8 cellular contexts compared by ENCODE assay signal in genomic region chr17:15171433-15172047, GRCh38.
DNase-seq lines count a peak whose midpoint lies in the region; ATAC-seq and TF ChIP-seq lines count a peak whose summit lies in the region.

No MANE protein-coding gene starts in this region.

- no peaks in the 10 kb centered on the region for H3K27me3 ChIP-seq in foreskin keratinocyte
- H3K27me3 ChIP-seq in neuronal stem cell (ENCODE audit: control insufficient read depth in 3 of 3, insufficient read depth in 3 of 3, low read depth in 1 of 3, low read length in 3 of 3), result no peaks in the 10 kb centered on the region

- H3K14ac ChIP-seq in neuronal stem cell (ENCODE audit: low read length), result no peak overlapping the region

- no peak overlapping the region for H3K18ac ChIP-seq in neuronal stem cell (ENCODE audit: low read length)

- CTCF ChIA-PET in activated CD8-positive, alpha-beta T cell treated with anti-CD3 and anti-CD28 coated beads, Interleukin-2, amount 10 ng/mL, durations not matched to agents 7 days and 5 days (lab: Charles Lee), result interaction anchor here (0.7 to 1.9 kb wide), 2 partner anchors 8 to 16 kb away, joined by 3 to 4 read pairs; no protein-coding TSS in a partner anchor

- no peak overlapping the region for H3K27ac Mint-ChIP-seq in activated CD8-positive, alpha-beta T cell treated with anti-CD3 and anti-CD28 coated beads, Interleukin-2, amount 10 ng/mL, durations not matched to agents 7 days and 5 days

- H3K4me1 ChIP-seq in foreskin keratinocyte (no peaks in the 10 kb centered on the region), neuronal stem cell (ENCODE audit: control insufficient read depth in 2 of 2, insufficient read depth in 1 of 2, low read depth in 1 of 2, low read length in 2 of 2) (no peaks in the 10 kb centered on the region)

- H3K4me3 ChIP-seq in neuronal stem cell (ENCODE audit: low read length in 2 of 2), result no peak overlapping the region

- no peak overlapping the region for H3K4me2 ChIP-seq in neuronal stem cell (ENCODE audit: insufficient read depth, low read length, poor library complexity, severe bottlenecking)

- no peaks in the 10 kb centered on the region for H3K9me3 Mint-ChIP-seq in activated CD8-positive, alpha-beta T cell treated with anti-CD3 and anti-CD28 coated beads, Interleukin-2, amount 10 ng/mL, durations not matched to agents 7 days and 5 days (ENCODE audit: insufficient read depth)

- H3K27me3 Mint-ChIP-seq in activated CD8-positive, alpha-beta T cell treated with anti-CD3 and anti-CD28 coated beads, Interleukin-2, amount 10 ng/mL, durations not matched to agents 7 days and 5 days (ENCODE audit: low read depth), result no peaks in the 10 kb centered on the region

- H3K4me1 Mint-ChIP-seq in activated CD8-positive, alpha-beta T cell treated with anti-CD3 and anti-CD28 coated beads, Interleukin-2, amount 10 ng/mL, durations not matched to agents 7 days and 5 days (ENCODE audit: low read depth), result no peaks in the 10 kb centered on the region

- no peak overlapping the region for H3K4me3 Mint-ChIP-seq in activated CD8-positive, alpha-beta T cell treated with anti-CD3 and anti-CD28 coated beads, Interleukin-2, amount 10 ng/mL, durations not matched to agents 7 days and 5 days

- peak; percentile 74 for DNase-seq in AG08396 (ENCODE audit: low spot score)
- DNase-seq in activated CD8-positive, alpha-beta T cell treated with anti-CD3 and anti-CD28 coated beads, Interleukin-2, amount 10 ng/mL, durations not matched to agents 7 days and 5 days, result peak; percentile 34
- DNase-seq in foreskin keratinocyte, result peak in 1 of 2 donors; percentile 46
- DNase-seq in neuronal stem cell (ENCODE audit: low spot score), result peak; percentile 54
- no peak for DNase-seq in cerebellar nuclear complex (lab: John Stamatoyannopoulos, UW)

- no peak overlapping the region for H3K4ac ChIP-seq in neuronal stem cell (ENCODE audit: low read length)

- H2AK5ac ChIP-seq in neuronal stem cell (ENCODE audit: low read depth, low read length), result no peak overlapping the region

- no peak overlapping the region for H2BK120ac ChIP-seq in neuronal stem cell (ENCODE audit: low read depth, low read length)

- H2BK5ac ChIP-seq in neuronal stem cell (ENCODE audit: low read length), result no peak overlapping the region

- TF ChIP-seq CTCF in LNCAP (IDR thresholded peaks at IDR 0.05) (peak; percentile 83), foreskin keratinocyte (conservative IDR thresholded peaks at IDR 0.05) (peak; percentile 87)

- POLR2A ChIA-PET in activated CD8-positive, alpha-beta T cell treated with anti-CD3 and anti-CD28 coated beads, Interleukin-2, amount 10 ng/mL, durations not matched to agents 7 days and 5 days (lab: Charles Lee), result no interaction called here

- H2BK12ac ChIP-seq in neuronal stem cell (ENCODE audit: low read length), result no peak overlapping the region

- H3K36me3 Mint-ChIP-seq in activated CD8-positive, alpha-beta T cell treated with anti-CD3 and anti-CD28 coated beads, Interleukin-2, amount 10 ng/mL, durations not matched to agents 7 days and 5 days (ENCODE audit: low read depth), result no peaks in the 10 kb centered on the region

- WGBS in neuronal stem cell (ENCODE audit: extremely low coverage in 2 of 2, insufficient read length in 2 of 2, insufficient replicate concordance in 1 of 2), 2 donors, result no CpG with 5 or more reads among the region's 7 CpGs

- no peak overlapping the region for H3K23ac ChIP-seq in neuronal stem cell (ENCODE audit: low read depth, low read length, poor library complexity)

- no peak overlapping the region for H4K8ac ChIP-seq in neuronal stem cell (ENCODE audit: low read depth, low read length)

- no peaks in the 10 kb centered on the region for H3K9me3 ChIP-seq in neuronal stem cell (replicated peaks in 1 of 2; ENCODE audit: control insufficient read depth in 2 of 2, insufficient read depth in 1 of 2, low read depth in 1 of 2, low read length in 2 of 2)

- H4K91ac ChIP-seq in neuronal stem cell (ENCODE audit: low read depth, low read length, poor library complexity), result no peak overlapping the region

- ATAC-seq in GM18502 (IDR thresholded peaks at IDR 0.05; ENCODE audit: poor library complexity, unreplicated experiment) (peak; percentile 82), foreskin keratinocyte (peak; percentile 90), HG03108 (IDR thresholded peaks at IDR 0.05; ENCODE audit: unreplicated experiment) (no peak)
- ATAC-seq in activated CD8-positive, alpha-beta T cell treated with anti-CD3 and anti-CD28 coated beads, Interleukin-2, amount 10 ng/mL, durations not matched to agents 7 days and 5 days, result no peak

- no peaks in the 10 kb centered on the region for H3K36me3 ChIP-seq in neuronal stem cell (replicated peaks in 1 of 2; ENCODE audit: control insufficient read depth in 2 of 2, insufficient read depth in 2 of 2, low read length in 2 of 2)

- H2BK15ac ChIP-seq in neuronal stem cell (ENCODE audit: low read length), result no peak overlapping the region

- peak overlapping the region; percentile 81 for H2AFZ ChIP-seq in neuronal stem cell (ENCODE audit: low read length)

- H3K27ac ChIP-seq in foreskin keratinocyte, result no peak overlapping the region
- no peak overlapping the region for H3K27ac ChIP-seq in neuronal stem cell (replicated peaks; ENCODE audit: low read length)

- H3K79me1 ChIP-seq in neuronal stem cell (ENCODE audit: low read depth, low read length), result no peaks in the 10 kb centered on the region

- no peak overlapping the region for H3K9ac ChIP-seq in neuronal stem cell (ENCODE audit: low read depth, low read length, poor library complexity)

Comparison
In these comparisons a context has a peak if more than half of its experiments do, and no peak if none do; other contexts are left out.
1. DNase-seq: peak in AG08396 (single experiment), activated CD8-positive, alpha-beta T cell treated with anti-CD3 and anti-CD28 coated beads, Interleukin-2, amount 10 ng/mL, durations not matched to agents 7 days and 5 days (single experiment) and neuronal stem cell (single experiment); none in cerebellar nuclear complex (0 of 2).
2. ATAC-seq: peak in GM18502 (single experiment) and foreskin keratinocyte (single experiment); none in activated CD8-positive, alpha-beta T cell treated with anti-CD3 and anti-CD28 coated beads, Interleukin-2, amount 10 ng/mL, durations not matched to agents 7 days and 5 days (single experiment) and HG03108 (single experiment).